ENCODE assay signal across 8 cellular contexts in genomic region chr11:10076458-10077141, GRCh38.
DNase-seq lines count a peak whose midpoint lies in the region; ATAC-seq and TF ChIP-seq lines count a peak whose summit lies in the region.

No MANE protein-coding gene starts in this region.

- ATAC-seq in GM21528 (IDR thresholded peaks at IDR 0.05; ENCODE audit: low FRiP score, unreplicated experiment): peak; percentile 81
- peak in 1 of 2 donors; percentile 57 for ATAC-seq in activated naive CD4-positive, alpha-beta T cell treated with anti-CD3 and anti-CD28 coated beads, Interleukin-2, amount 50 U/mL, for 72 hours

- intact Hi-C loops in stomach (cut with DNase I; ENCODE audit: low total_unique reads): no loop called here

- H3K36me3 Mint-ChIP-seq in activated naive CD4-positive, alpha-beta T cell treated with anti-CD3 and anti-CD28 coated beads, Interleukin-2, amount 50 U/mL, for 72 hours: peaks cover 10 to 22% of the 10 kb centered on the region in 2 donors

- H3K4me1 ChIP-seq in stomach: peaks cover 0 to 9% (median 3%) of the 10 kb centered on the region in 4 donors

- TF ChIP-seq EP300 in stomach (IDR thresholded peaks at IDR 0.05): no peak

- WGBS in stomach, 5 donors: 27 to 48% (median 35%) methylated on average over 6 of the region's 6 CpGs

- peaks cover 8 to 10% of the 10 kb centered on the region in 2 donors for H3K9me3 Mint-ChIP-seq in activated naive CD4-positive, alpha-beta T cell treated with anti-CD3 and anti-CD28 coated beads, Interleukin-2, amount 50 U/mL, for 72 hours

- TF ChIP-seq CTCF in stomach (IDR thresholded peaks at IDR 0.05): peak in 3 of 7 experiments; percentile 13 to 32 (median 30)

- H3K27ac ChIP-seq in stomach: no peak overlapping the region

- no peaks in the 10 kb centered on the region for H3K36me3 ChIP-seq in stomach

- no peak for TF ChIP-seq POLR2A in stomach (IDR thresholded peaks at IDR 0.05)

- no peaks in the 10 kb centered on the region for H3K27me3 ChIP-seq in stomach

- no peak overlapping the region for H3K27ac Mint-ChIP-seq in activated naive CD4-positive, alpha-beta T cell treated with anti-CD3 and anti-CD28 coated beads, Interleukin-2, amount 50 U/mL, for 72 hours

- no peak overlapping the region for H3K4me3 ChIP-seq in stomach

- DNase-seq in Daoy (ENCODE audit: low read depth) (peak; percentile 14), NCI-H226 (peak; percentile 22), iris pigment epithelial cell (ENCODE audit: low read depth) (peak; percentile 73), stomach (peak; percentile 47), globus pallidus (ENCODE audit: low spot score) (no peak), NCI-H2171 (lab: John Stamatoyannopoulos, UW) (no peak)
- DNase-seq in activated naive CD4-positive, alpha-beta T cell treated with anti-CD3 and anti-CD28 coated beads, Interleukin-2, amount 50 U/mL, for 72 hours (ENCODE audit: low spot score in 2 of 2): peak; percentile 38 to 51

- peaks cover 3 to 30% (median 16%) of the 10 kb centered on the region in 4 donors for H3K9me3 ChIP-seq in stomach

Comparison
In these comparisons a context has a peak if more than half of its experiments do, and no peak if none do; other contexts are left out.
1. DNase-seq: peak in Daoy (single experiment), NCI-H226 (single experiment), activated naive CD4-positive, alpha-beta T cell treated with anti-CD3 and anti-CD28 coated beads, Interleukin-2, amount 50 U/mL, for 72 hours (2 of 2), iris pigment epithelial cell (single experiment) and stomach (single experiment); none in globus pallidus (single experiment) and NCI-H2171 (single experiment).